ENCODE assay signal across 25 cellular contexts in the genomic region with DNA sequence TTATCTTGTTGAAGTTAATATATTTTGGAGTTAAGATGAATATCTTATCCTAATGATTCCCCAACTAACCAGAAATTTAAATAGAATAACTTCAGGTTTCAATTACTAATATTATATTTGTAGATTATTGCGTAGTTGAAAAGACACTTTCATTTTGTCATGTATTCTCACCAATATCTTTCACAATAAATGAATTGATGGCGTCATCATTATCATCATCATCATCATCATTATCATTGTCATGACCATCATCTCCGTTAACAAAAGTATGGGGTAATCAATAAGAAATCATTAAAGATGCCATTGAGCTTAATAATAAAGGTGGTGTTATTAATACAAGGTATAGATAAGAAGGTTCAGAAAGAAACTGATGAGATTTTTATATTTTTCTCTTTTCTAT.
"Had no signal": no experiment of that assay in that cellular context is flagged by ENCODE, and none has a peak within 500 bp of the region (broad histone marks: within the 10 kb centered on the region; RNA-seq: fewer than 3 reads in every experiment).

No MANE protein-coding gene starts in this region.

- H3K4me3 ChIP-seq: colonic mucosa, coronary artery, dorsolateral prefrontal cortex, esophagus muscularis mucosa, esophagus squamous epithelium, gastrocnemius medialis, gastroesophageal sphincter, heart left ventricle, heart right ventricle had no signal

- H3K27ac ChIP-seq: colonic mucosa, coronary artery, dorsolateral prefrontal cortex, epithelial cell of prostate, esophagus muscularis mucosa, esophagus squamous epithelium, foreskin keratinocyte, gastrocnemius medialis, gastroesophageal sphincter, heart left ventricle, heart right ventricle had no signal

- ATAC-seq: effector memory CD8-positive, alpha-beta T cell; esophagus mucosa; foreskin keratinocyte; gastrocnemius medialis; gastroesophageal sphincter; heart left ventricle; heart right ventricle had no signal

- H3K27me3 ChIP-seq: colonic mucosa, dorsolateral prefrontal cortex, esophagus muscularis mucosa, esophagus squamous epithelium, foreskin keratinocyte, gastrocnemius medialis, gastroesophageal sphincter, heart left ventricle, heart right ventricle had no signal

- DNase-seq: colonic mucosa; cortex of kidney; dermis blood vessel endothelial cell; dorsolateral prefrontal cortex; effector CD4-positive, alpha-beta T cell; effector CD8-positive, alpha-beta T cell; effector memory CD4-positive, alpha-beta T cell; effector memory CD8-positive, alpha-beta T cell; endodermal cell; erythroblast; esophagus squamous epithelium; foreskin fibroblast; foreskin keratinocyte; foreskin melanocyte; gastrocnemius medialis; glutamatergic neuron; head of caudate nucleus; heart left ventricle; heart right ventricle had no signal

- FAIRE-seq: endothelial cell of umbilical vein had no signal

- H3K36me3 ChIP-seq: colonic mucosa, esophagus muscularis mucosa, esophagus squamous epithelium, gastrocnemius medialis, gastroesophageal sphincter, heart left ventricle, heart right ventricle had no signal

- H3K9me3 ChIP-seq: colonic mucosa, esophagus squamous epithelium, gastrocnemius medialis had no signal

- H3K4me1 ChIP-seq: colonic mucosa, esophagus muscularis mucosa, esophagus squamous epithelium, foreskin keratinocyte, gastrocnemius medialis, gastroesophageal sphincter, heart left ventricle, heart right ventricle had no signal
